ENCODE assay signal across 1 cellular context in the genomic region with DNA sequence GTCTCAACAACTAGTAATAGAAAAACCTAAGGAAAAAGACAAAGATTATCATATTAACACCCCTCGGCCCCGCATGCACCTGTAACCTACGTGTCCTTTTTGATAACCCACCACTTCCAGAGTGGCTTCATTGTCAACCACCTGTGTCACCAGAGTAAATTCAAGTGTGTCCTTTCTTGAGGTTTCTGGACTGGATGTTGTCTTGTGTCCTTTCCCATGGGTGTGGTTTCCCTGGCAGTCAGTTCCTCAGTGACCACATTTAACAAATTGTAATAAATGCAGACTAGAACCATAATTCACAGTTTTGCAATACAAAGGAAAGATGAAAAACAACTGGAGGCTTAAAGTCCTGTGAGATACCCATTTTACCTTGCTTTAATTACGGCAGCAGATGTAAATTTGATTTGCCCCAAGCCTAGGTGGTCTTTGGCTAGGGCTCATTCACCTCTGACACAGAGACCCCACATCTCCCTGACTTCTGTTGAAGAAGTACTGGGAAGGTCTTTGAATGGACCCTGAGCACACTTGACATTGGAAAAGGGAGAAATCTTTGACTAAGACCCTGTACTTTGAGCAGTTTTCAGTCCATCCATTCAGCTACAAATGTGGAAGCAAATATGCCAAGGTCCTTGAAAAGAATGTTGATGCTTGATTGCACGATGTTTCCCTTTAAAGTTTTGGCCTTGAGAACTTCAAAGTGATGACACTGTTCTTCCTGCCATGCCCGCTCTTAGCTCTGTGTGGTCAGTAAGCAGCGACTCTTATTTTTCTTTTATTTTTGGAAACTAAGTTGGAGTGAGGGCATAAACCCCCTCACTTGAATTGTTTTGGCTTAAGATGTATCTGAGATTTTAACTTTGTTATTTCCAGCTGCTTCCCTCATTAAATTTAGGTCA.
TF ChIP-seq lines count a peak whose summit lies in the region.

No MANE protein-coding gene starts in this region.

TF ChIP-seq in HepG2, 621 proteins besides CTCF, POLR2A, EP300 and RAD21 (continued from another document and continues in another):
- no peak for TF ChIP-seq HNRNPLL (IDR thresholded peaks at IDR 0.05; ENCODE audit: low read depth, low read length, poor library complexity, severe bottlenecking)
- TF ChIP-seq RFX1 (IDR thresholded peaks at IDR 0.05): no peak
- TF ChIP-seq, protein P1, sequence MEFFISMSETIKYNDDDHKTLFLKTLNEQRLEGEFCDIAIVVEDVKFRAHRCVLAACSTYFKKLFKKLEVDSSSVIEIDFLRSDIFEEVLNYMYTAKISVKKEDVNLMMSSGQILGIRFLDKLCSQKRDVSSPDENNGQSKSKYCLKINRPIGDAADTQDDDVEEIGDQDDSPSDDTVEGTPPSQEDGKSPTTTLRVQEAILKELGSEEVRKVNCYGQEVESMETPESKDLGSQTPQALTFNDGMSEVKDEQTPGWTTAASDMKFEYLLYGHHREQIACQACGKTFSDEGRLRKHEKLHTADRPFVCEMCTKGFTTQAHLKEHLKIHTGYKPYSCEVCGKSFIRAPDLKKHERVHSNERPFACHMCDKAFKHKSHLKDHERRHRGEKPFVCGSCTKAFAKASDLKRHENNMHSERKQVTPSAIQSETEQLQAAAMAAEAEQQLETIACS (CRISPR knock-in tag; IDR thresholded peaks at IDR 0.05): no peak
- TF ChIP-seq SP5 (CRISPR knock-in tag; IDR thresholded peaks at IDR 0.05; ENCODE audit: borderline replicate concordance, low read depth): peak; percentile 91
- TF ChIP-seq ZKSCAN8 (CRISPR knock-in tag; IDR thresholded peaks at IDR 0.05; ENCODE audit: borderline replicate concordance): no peak
- TF ChIP-seq ZFX (CRISPR knock-in tag; IDR thresholded peaks at IDR 0.05; ENCODE audit: low read depth): no peak
- TF ChIP-seq NONO (IDR thresholded peaks at IDR 0.05): no peak
- TF ChIP-seq NONO (CRISPR knock-in tag; conservative IDR thresholded peaks at IDR 0.05): no peak
- no peak for TF ChIP-seq ZNF543 (CRISPR knock-in tag; IDR thresholded peaks at IDR 0.05)
- no peak for TF ChIP-seq ZNF567 (CRISPR knock-in tag; IDR thresholded peaks at IDR 0.05; ENCODE audit: borderline replicate concordance)
- TF ChIP-seq YEATS4 (CRISPR knock-in tag; IDR thresholded peaks at IDR 0.05; ENCODE audit: borderline replicate concordance): no peak
- TF ChIP-seq ZNF740 (CRISPR knock-in tag; IDR thresholded peaks at IDR 0.05): no peak
- no peak; the same call in 1 of the 2 replicates for TF ChIP-seq ZNF335 (CRISPR knock-in tag; IDR thresholded peaks at IDR 0.05)
- no peak; a peak in 1 of 4 replicates for TF ChIP-seq NR2F1 (CRISPR knock-in tag; IDR thresholded peaks at IDR 0.05)
- TF ChIP-seq ZEB1 (IDR thresholded peaks at IDR 0.05; ENCODE audit: insufficient replicate concordance, low read depth): no peak
- TF ChIP-seq, protein P2, sequence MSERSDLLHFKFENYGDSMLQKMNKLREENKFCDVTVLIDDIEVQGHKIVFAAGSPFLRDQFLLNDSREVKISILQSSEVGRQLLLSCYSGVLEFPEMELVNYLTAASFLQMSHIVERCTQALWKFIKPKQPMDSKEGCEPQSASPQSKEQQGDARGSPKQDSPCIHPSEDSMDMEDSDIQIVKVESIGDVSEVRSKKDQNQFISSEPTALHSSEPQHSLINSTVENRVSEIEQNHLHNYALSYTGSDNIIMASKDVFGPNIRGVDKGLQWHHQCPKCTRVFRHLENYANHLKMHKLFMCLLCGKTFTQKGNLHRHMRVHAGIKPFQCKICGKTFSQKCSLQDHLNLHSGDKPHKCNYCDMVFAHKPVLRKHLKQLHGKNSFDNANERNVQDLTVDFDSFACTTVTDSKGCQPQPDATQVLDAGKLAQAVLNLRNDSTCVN (CRISPR knock-in tag; IDR thresholded peaks at IDR 0.05; ENCODE audit: borderline replicate concordance): no peak
- TF ChIP-seq ZNF781 (CRISPR knock-in tag; IDR thresholded peaks at IDR 0.05; ENCODE audit: borderline replicate concordance, not compliant biosample characterization): no peak
- no peak for TF ChIP-seq ZFYVE20 (CRISPR knock-in tag; IDR thresholded peaks at IDR 0.05; ENCODE audit: borderline replicate concordance, low read depth)
- TF ChIP-seq ETV5 (CRISPR knock-in tag; IDR thresholded peaks at IDR 0.05; ENCODE audit: borderline replicate concordance): peak; percentile 89
- peak; percentile 85 for TF ChIP-seq ZNF614 (CRISPR knock-in tag; IDR thresholded peaks at IDR 0.05; ENCODE audit: borderline replicate concordance)
- no peak for TF ChIP-seq TRIM22 (IDR thresholded peaks at IDR 0.05)
- no peak for TF ChIP-seq POLR2G (IDR thresholded peaks at IDR 0.05; ENCODE audit: low read depth, low read length)
- TF ChIP-seq ZNF780A (CRISPR knock-in tag; IDR thresholded peaks at IDR 0.05): no peak
- peak; percentile 49; the same call in 1 of the 2 replicates for TF ChIP-seq NR2F2 (IDR thresholded peaks at IDR 0.05; ENCODE audit: borderline replicate concordance, low read depth)
- TF ChIP-seq ZNF569 (CRISPR knock-in tag; IDR thresholded peaks at IDR 0.05; ENCODE audit: borderline replicate concordance): no peak; the same call in 1 of the 2 replicates
- TF ChIP-seq, protein P3, sequence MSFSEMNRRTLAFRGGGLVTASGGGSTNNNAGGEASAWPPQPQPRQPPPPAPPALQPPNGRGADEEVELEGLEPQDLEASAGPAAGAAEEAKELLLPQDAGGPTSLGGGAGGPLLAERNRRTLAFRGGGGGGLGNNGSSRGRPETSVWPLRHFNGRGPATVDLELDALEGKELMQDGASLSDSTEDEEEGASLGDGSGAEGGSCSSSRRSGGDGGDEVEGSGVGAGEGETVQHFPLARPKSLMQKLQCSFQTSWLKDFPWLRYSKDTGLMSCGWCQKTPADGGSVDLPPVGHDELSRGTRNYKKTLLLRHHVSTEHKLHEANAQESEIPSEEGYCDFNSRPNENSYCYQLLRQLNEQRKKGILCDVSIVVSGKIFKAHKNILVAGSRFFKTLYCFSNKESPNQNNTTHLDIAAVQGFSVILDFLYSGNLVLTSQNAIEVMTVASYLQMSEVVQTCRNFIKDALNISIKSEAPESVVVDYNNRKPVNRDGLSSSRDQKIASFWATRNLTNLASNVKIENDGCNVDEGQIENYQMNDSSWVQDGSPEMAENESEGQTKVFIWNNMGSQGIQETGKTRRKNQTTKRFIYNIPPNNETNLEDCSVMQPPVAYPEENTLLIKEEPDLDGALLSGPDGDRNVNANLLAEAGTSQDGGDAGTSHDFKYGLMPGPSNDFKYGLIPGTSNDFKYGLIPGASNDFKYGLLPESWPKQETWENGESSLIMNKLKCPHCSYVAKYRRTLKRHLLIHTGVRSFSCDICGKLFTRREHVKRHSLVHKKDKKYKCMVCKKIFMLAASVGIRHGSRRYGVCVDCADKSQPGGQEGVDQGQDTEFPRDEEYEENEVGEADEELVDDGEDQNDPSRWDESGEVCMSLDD (CRISPR knock-in tag; IDR thresholded peaks at IDR 0.05; ENCODE audit: borderline replicate concordance): no peak
- no peak for TF ChIP-seq SMAD1 (CRISPR knock-in tag; IDR thresholded peaks at IDR 0.05; ENCODE audit: borderline replicate concordance, low read depth)
- TF ChIP-seq STAT5B (CRISPR knock-in tag; IDR thresholded peaks at IDR 0.05): no peak
- TF ChIP-seq SALL2 (CRISPR knock-in tag; IDR thresholded peaks at IDR 0.05): no peak
- no peak for TF ChIP-seq CCDC6 (CRISPR knock-in tag; IDR thresholded peaks at IDR 0.05)
- no peak for TF ChIP-seq XBP1 (CRISPR knock-in tag; IDR thresholded peaks at IDR 0.05)
- TF ChIP-seq KDM4B (CRISPR knock-in tag; IDR thresholded peaks at IDR 0.05): peak; percentile 25; the same call in 1 of the 2 replicates
- peak; percentile 71 for TF ChIP-seq SNAPC2 (CRISPR knock-in tag; IDR thresholded peaks at IDR 0.05)
- no peak for TF ChIP-seq ZNF891 (CRISPR knock-in tag; IDR thresholded peaks at IDR 0.05)
- TF ChIP-seq, protein P4, sequence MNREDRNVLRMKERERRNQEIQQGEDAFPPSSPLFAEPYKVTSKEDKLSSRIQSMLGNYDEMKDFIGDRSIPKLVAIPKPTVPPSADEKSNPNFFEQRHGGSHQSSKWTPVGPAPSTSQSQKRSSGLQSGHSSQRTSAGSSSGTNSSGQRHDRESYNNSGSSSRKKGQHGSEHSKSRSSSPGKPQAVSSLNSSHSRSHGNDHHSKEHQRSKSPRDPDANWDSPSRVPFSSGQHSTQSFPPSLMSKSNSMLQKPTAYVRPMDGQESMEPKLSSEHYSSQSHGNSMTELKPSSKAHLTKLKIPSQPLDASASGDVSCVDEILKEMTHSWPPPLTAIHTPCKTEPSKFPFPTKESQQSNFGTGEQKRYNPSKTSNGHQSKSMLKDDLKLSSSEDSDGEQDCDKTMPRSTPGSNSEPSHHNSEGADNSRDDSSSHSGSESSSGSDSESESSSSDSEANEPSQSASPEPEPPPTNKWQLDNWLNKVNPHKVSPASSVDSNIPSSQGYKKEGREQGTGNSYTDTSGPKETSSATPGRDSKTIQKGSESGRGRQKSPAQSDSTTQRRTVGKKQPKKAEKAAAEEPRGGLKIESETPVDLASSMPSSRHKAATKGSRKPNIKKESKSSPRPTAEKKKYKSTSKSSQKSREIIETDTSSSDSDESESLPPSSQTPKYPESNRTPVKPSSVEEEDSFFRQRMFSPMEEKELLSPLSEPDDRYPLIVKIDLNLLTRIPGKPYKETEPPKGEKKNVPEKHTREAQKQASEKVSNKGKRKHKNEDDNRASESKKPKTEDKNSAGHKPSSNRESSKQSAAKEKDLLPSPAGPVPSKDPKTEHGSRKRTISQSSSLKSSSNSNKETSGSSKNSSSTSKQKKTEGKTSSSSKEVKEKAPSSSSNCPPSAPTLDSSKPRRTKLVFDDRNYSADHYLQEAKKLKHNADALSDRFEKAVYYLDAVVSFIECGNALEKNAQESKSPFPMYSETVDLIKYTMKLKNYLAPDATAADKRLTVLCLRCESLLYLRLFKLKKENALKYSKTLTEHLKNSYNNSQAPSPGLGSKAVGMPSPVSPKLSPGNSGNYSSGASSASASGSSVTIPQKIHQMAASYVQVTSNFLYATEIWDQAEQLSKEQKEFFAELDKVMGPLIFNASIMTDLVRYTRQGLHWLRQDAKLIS (CRISPR knock-in tag; IDR thresholded peaks at IDR 0.05): no peak
- TF ChIP-seq, protein P5, sequence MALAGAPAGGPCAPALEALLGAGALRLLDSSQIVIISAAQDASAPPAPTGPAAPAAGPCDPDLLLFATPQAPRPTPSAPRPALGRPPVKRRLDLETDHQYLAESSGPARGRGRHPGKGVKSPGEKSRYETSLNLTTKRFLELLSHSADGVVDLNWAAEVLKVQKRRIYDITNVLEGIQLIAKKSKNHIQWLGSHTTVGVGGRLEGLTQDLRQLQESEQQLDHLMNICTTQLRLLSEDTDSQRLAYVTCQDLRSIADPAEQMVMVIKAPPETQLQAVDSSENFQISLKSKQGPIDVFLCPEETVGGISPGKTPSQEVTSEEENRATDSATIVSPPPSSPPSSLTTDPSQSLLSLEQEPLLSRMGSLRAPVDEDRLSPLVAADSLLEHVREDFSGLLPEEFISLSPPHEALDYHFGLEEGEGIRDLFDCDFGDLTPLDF (CRISPR knock-in tag; IDR thresholded peaks at IDR 0.05): no peak
- no peak for TF ChIP-seq ZMYM2 (CRISPR knock-in tag; IDR thresholded peaks at IDR 0.05)
- no peak for TF ChIP-seq ADNP (CRISPR knock-in tag; IDR thresholded peaks at IDR 0.05)
- TF ChIP-seq SMARCE1 (IDR thresholded peaks at IDR 0.05; ENCODE audit: borderline replicate concordance): 0 out of 2 replicates have a peak, but pooled peaks have one; percentile 36
- TF ChIP-seq SNAI1 (CRISPR knock-in tag; IDR thresholded peaks at IDR 0.05; ENCODE audit: borderline replicate concordance): no peak
- peak; percentile 79; the same call in 1 of the 2 replicates for TF ChIP-seq CHD4 (IDR thresholded peaks at IDR 0.05; ENCODE audit: borderline replicate concordance, low read length)
- no peak for TF ChIP-seq SP2 (CRISPR knock-in tag; IDR thresholded peaks at IDR 0.05)
- no peak for TF ChIP-seq REL (CRISPR knock-in tag; conservative IDR thresholded peaks at IDR 0.05)
- TF ChIP-seq ZNF18 (CRISPR knock-in tag; IDR thresholded peaks at IDR 0.05; ENCODE audit: insufficient replicate concordance): no peak
- TF ChIP-seq CBX5 (CRISPR knock-in tag; IDR thresholded peaks at IDR 0.05; ENCODE audit: borderline replicate concordance): no peak
- TF ChIP-seq, protein P6, sequence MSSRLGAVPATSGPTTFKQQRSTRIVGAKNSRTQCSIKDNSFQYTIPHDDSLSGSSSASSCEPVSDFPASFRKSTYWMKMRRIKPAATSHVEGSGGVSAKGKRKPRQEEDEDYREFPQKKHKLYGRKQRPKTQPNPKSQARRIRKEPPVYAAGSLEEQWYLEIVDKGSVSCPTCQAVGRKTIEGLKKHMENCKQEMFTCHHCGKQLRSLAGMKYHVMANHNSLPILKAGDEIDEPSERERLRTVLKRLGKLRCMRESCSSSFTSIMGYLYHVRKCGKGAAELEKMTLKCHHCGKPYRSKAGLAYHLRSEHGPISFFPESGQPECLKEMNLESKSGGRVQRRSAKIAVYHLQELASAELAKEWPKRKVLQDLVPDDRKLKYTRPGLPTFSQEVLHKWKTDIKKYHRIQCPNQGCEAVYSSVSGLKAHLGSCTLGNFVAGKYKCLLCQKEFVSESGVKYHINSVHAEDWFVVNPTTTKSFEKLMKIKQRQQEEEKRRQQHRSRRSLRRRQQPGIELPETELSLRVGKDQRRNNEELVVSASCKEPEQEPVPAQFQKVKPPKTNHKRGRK (CRISPR knock-in tag; IDR thresholded peaks at IDR 0.05): no peak
- no peak for TF ChIP-seq KDM2A (CRISPR knock-in tag; IDR thresholded peaks at IDR 0.05; ENCODE audit: borderline replicate concordance, low read depth)
- no peak for TF ChIP-seq PCBP1 (IDR thresholded peaks at IDR 0.05; ENCODE audit: borderline replicate concordance, low read depth, low read length)
- peak; percentile 94 for TF ChIP-seq SOX5 (CRISPR knock-in tag; IDR thresholded peaks at IDR 0.05; ENCODE audit: borderline replicate concordance)
- TF ChIP-seq CREM (IDR thresholded peaks at IDR 0.05): peak; percentile 93
- no peak for TF ChIP-seq CREM (CRISPR knock-in tag; IDR thresholded peaks at IDR 0.05)
- no peak for TF ChIP-seq MTF1 (CRISPR knock-in tag; IDR thresholded peaks at IDR 0.05)
